20 cellular contexts compared by ENCODE assay signal in genomic region chr7:129341212-129341611, GRCh38.
A peak's percentile ranks its signal among the peaks of the same experiment; 100 is the strongest.
DNase-seq lines count a peak whose midpoint lies in the region; ATAC-seq and TF ChIP-seq lines count a peak whose summit lies in the region.
"Had no signal": no experiment of that assay in that cellular context is flagged by ENCODE, and none has a peak within 500 bp of the region (broad histone marks: within the 10 kb centered on the region; RNA-seq: fewer than 3 reads in every experiment).

No MANE protein-coding gene starts in this region.

- no peaks in the 10 kb centered on the region for H3K27me3 Mint-ChIP-seq in natural killer cell treated with Interleukin-12 subunit alpha and Interleukin-12 subunit beta and Interleukin-15 and Interleukin-18, amount 100 ng/mL, for 72 hours
- H3K27me3 Mint-ChIP-seq in natural killer cell (ENCODE audit: low read depth in 2 of 2) (no peaks in the 10 kb centered on the region), chondrocyte (ENCODE audit: low read depth) (no peaks in the 10 kb centered on the region)
- no peaks in the 10 kb centered on the region for H3K27me3 Mint-ChIP-seq in central memory CD8-positive, alpha-beta T cell

- intact Hi-C loops in natural killer cell (cut with micrococcal nuclease) = no loop called here

- no peak overlapping the region for H3K4me3 ChIP-seq in Jurkat, Clone E6-1 (ENCODE audit: low read length)
- H3K4me3 ChIP-seq in urinary bladder (ENCODE audit: low read depth, low read length) = no peak overlapping the region
- H3K4me3 ChIP-seq: A549, MG63 had no signal

- no peaks in the 10 kb centered on the region for H3K36me3 ChIP-seq in urinary bladder (ENCODE audit: insufficient read depth)
- H3K36me3 ChIP-seq: MG63 had no signal

- H3K4me1 ChIP-seq in urinary bladder (ENCODE audit: insufficient read depth) = no peaks in the 10 kb centered on the region
- H3K4me1 ChIP-seq: A549 had no signal

- 54% methylated on average over 1 of the region's 1 CpG for WGBS in urinary bladder

- no peak for ATAC-seq in natural killer cell treated with Interleukin-12 subunit alpha and Interleukin-12 subunit beta and Interleukin-15 and Interleukin-18, amount 100 ng/mL, for 72 hours
- ATAC-seq in natural killer cell (no peak), GM21723 (IDR thresholded peaks at IDR 0.05; ENCODE audit: unreplicated experiment) (no peak), HG03039 (IDR thresholded peaks at IDR 0.05; ENCODE audit: unreplicated experiment) (no peak)
- no peak for ATAC-seq in central memory CD8-positive, alpha-beta T cell (replicated peaks; ENCODE audit: extremely low read depth, poor library complexity, severe bottlenecking)
- ATAC-seq: A549, HCT116, Right ventricle myocardium inferior had no signal

- TF ChIP-seq CTCF in natural killer cell (IDR thresholded peaks at IDR 0.05) (no peak), chondrocyte (IDR thresholded peaks at IDR 0.05) (no peak)

- H3K9me3 Mint-ChIP-seq in natural killer cell treated with Interleukin-12 subunit alpha and Interleukin-12 subunit beta and Interleukin-15 and Interleukin-18, amount 100 ng/mL, for 72 hours = no peaks in the 10 kb centered on the region
- H3K9me3 Mint-ChIP-seq in natural killer cell = no peaks in the 10 kb centered on the region
- no peaks in the 10 kb centered on the region for H3K9me3 Mint-ChIP-seq in central memory CD8-positive, alpha-beta T cell
- no peaks in the 10 kb centered on the region for H3K9me3 Mint-ChIP-seq in chondrocyte (ENCODE audit: low read depth)

- no peak for DNase-seq in natural killer cell treated with Interleukin-12 subunit alpha and Interleukin-12 subunit beta and Interleukin-15 and Interleukin-18, amount 100 ng/mL, for 72 hours (ENCODE audit: low spot score)
- no peak for DNase-seq in natural killer cell
- DNase-seq in Jurkat, Clone E6-1 (ENCODE audit: low read depth, low spot score) = peak; percentile 51
- no peak for DNase-seq in central memory CD8-positive, alpha-beta T cell (ENCODE audit: low spot score in 2 of 2)
- DNase-seq in chondrocyte (ENCODE audit: low spot score) = no peak
- DNase-seq: COR-L47, DMS 273 treated with DMSO at 0.1 percent for 48 hours, Kasumi-1, MG63, NCI-H1105, NCI-H1694, NCI-H2081 treated with DMSO at 0.1 percent for 48 hours, NCI-H774 had no signal

- peak overlapping the region; percentile 23 for H3K27ac ChIP-seq in urinary bladder (ENCODE audit: low read depth)
- H3K27ac ChIP-seq: A549, C4-2B had no signal

- H3K36me3 Mint-ChIP-seq in natural killer cell treated with Interleukin-12 subunit alpha and Interleukin-12 subunit beta and Interleukin-15 and Interleukin-18, amount 100 ng/mL, for 72 hours = no peaks in the 10 kb centered on the region
- H3K36me3 Mint-ChIP-seq in natural killer cell (no peaks in the 10 kb centered on the region), chondrocyte (ENCODE audit: low read depth) (no peaks in the 10 kb centered on the region)
- peaks cover 4% of the 10 kb centered on the region for H3K36me3 Mint-ChIP-seq in central memory CD8-positive, alpha-beta T cell (ENCODE audit: insufficient read depth)

- peak overlapping the region; percentile 3 for H3K4me3 Mint-ChIP-seq in natural killer cell treated with Interleukin-12 subunit alpha and Interleukin-12 subunit beta and Interleukin-15 and Interleukin-18, amount 100 ng/mL, for 72 hours
- no peak overlapping the region for H3K4me3 Mint-ChIP-seq in natural killer cell
- no peak overlapping the region for H3K4me3 Mint-ChIP-seq in central memory CD8-positive, alpha-beta T cell
- H3K4me3 Mint-ChIP-seq in chondrocyte (ENCODE audit: unreplicated experiment) = no peak overlapping the region

- peak overlapping the region in 1 of 2 donors; percentile 40 for H3K27ac Mint-ChIP-seq in natural killer cell treated with Interleukin-12 subunit alpha and Interleukin-12 subunit beta and Interleukin-15 and Interleukin-18, amount 100 ng/mL, for 72 hours
- peak overlapping the region in 1 of 2 donors; percentile 32 for H3K27ac Mint-ChIP-seq in natural killer cell
- H3K27ac Mint-ChIP-seq in central memory CD8-positive, alpha-beta T cell (ENCODE audit: low read depth) = peak overlapping the region; percentile 4
- no peak overlapping the region for H3K27ac Mint-ChIP-seq in chondrocyte (ENCODE audit: unreplicated experiment)

- peaks cover 31 to 37% of the 10 kb centered on the region in 2 donors for H3K4me1 Mint-ChIP-seq in natural killer cell treated with Interleukin-12 subunit alpha and Interleukin-12 subunit beta and Interleukin-15 and Interleukin-18, amount 100 ng/mL, for 72 hours (ENCODE audit: low read depth in 2 of 2)
- peaks cover 17 to 18% of the 10 kb centered on the region in 2 donors for H3K4me1 Mint-ChIP-seq in natural killer cell
- peaks cover 17% of the 10 kb centered on the region for H3K4me1 Mint-ChIP-seq in central memory CD8-positive, alpha-beta T cell
- peaks cover 17% of the 10 kb centered on the region for H3K4me1 Mint-ChIP-seq in chondrocyte (ENCODE audit: low read depth)
